Comparison of ENCODE assay signal across 9 cellular contexts in the genomic region with DNA sequence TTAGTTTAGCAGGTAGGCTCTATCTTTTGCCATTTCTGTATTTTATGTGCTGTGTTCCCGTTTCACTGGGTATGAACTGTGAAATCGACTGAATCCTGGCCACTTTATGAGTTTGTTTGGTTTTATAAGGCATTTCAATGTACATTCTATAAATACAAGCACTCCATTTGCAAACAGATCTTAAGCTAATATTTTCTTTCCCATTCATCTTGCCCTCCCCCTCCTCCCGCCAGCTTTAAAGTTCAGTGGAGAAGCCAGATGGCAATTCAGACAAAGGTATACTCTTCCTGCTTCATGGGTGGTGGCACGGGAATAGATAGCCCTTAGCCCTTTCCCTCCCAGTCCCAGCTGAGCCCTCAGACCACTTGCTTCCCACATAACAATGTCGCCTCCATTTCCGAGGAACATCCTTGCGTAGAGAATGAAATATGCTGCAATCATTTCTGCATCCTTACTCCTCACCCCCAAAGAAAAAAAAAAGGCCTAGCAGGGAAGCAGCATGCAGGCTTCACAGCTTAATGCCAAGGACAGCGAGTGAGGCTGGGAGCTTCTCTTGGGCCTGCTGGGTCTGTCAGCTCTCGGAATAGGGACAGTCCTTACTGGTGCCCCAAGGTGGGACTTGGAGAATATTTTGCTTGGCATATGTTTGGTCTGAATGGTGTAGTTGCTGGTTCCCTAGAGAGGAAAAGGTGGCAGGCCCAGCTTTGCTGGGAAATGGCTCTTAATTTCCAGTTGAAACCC. TPM values are rescaled to one million over a fixed set of nuclear protein-coding genes. Genes with fewer than 3 reads are reported as not detected.
DNase-seq lines count a peak whose midpoint lies in the region; ATAC-seq and TF ChIP-seq lines count a peak whose summit lies in the region.
"Had no signal": no experiment of that assay in that cellular context is flagged by ENCODE, and none has a peak within 500 bp of the region (broad histone marks: within the 10 kb centered on the region; RNA-seq: fewer than 3 reads in every experiment).

No MANE protein-coding gene starts in this region.

- no peak for TF ChIP-seq POLR2A in upper lobe of left lung (IDR thresholded peaks at IDR 0.05)

- CTCF ChIA-PET in activated naive CD4-positive, alpha-beta T cell treated with anti-CD3 and anti-CD28 coated beads for 36 hours (lab: Charles Lee), result interaction anchor here (1.5 to 1.6 kb wide), 2 partner anchors 13 to 108 kb away, joined by 3 to 4 read pairs; no protein-coding TSS in a partner anchor

- TF ChIP-seq CTCF in upper lobe of left lung (IDR thresholded peaks at IDR 0.05), result no peak
- no peak for TF ChIP-seq CTCF in BE2C (IDR thresholded peaks at IDR 0.05; ENCODE audit: low read depth, low read length)

- DNase-seq in activated naive CD4-positive, alpha-beta T cell treated with anti-CD3 and anti-CD28 coated beads for 36 hours, result no peak
- DNase-seq in NCI-H69 (lab: John Stamatoyannopoulos, UW), result peak; percentile 98
- DNase-seq in epithelial cell of prostate (ENCODE audit: low read depth, low spot score), result no peak
- DNase-seq in upper lobe of left lung, result no peak
- DNase-seq in GM19238 (ENCODE audit: insufficient read length, low spot score), result no peak
- no peak for DNase-seq in BE2C
- DNase-seq: Karpas-422 had no signal

- peaks cover 46% of the 10 kb centered on the region for H3K4me1 Mint-ChIP-seq in activated naive CD4-positive, alpha-beta T cell treated with anti-CD3 and anti-CD28 coated beads, Interleukin-2, amount 50 U/mL, for 24 hours
- H3K4me1 Mint-ChIP-seq in activated naive CD4-positive, alpha-beta T cell treated with anti-CD3 and anti-CD28 coated beads for 36 hours (ENCODE audit: low read depth), result peaks cover 43% of the 10 kb centered on the region

- peaks cover 14% of the 10 kb centered on the region for H3K36me3 Mint-ChIP-seq in activated naive CD4-positive, alpha-beta T cell treated with anti-CD3 and anti-CD28 coated beads, Interleukin-2, amount 50 U/mL, for 24 hours
- H3K36me3 Mint-ChIP-seq in activated naive CD4-positive, alpha-beta T cell treated with anti-CD3 and anti-CD28 coated beads for 36 hours (ENCODE audit: low read depth), result peaks cover 36% of the 10 kb centered on the region

- WGBS in upper lobe of left lung, 2 donors, result 66 to 69% methylated on average over 9 of the region's 9 CpGs

- no peaks in the 10 kb centered on the region for H3K9me3 Mint-ChIP-seq in activated naive CD4-positive, alpha-beta T cell treated with anti-CD3 and anti-CD28 coated beads, Interleukin-2, amount 50 U/mL, for 24 hours
- H3K9me3 Mint-ChIP-seq in activated naive CD4-positive, alpha-beta T cell treated with anti-CD3 and anti-CD28 coated beads for 36 hours, result no peaks in the 10 kb centered on the region

- H3K27me3 ChIP-seq in upper lobe of left lung (no peaks in the 10 kb centered on the region), BE2C (no peaks in the 10 kb centered on the region)

- peaks cover 6 to 42% (median 12%) of the 10 kb centered on the region in 4 donors for H3K36me3 ChIP-seq in upper lobe of left lung
- H3K36me3 ChIP-seq in BE2C, result peaks cover 6% of the 10 kb centered on the region

- no peaks in the 10 kb centered on the region for H3K9me3 ChIP-seq in upper lobe of left lung
- H3K9me3 ChIP-seq in BE2C, result no peaks in the 10 kb centered on the region

- peak overlapping the region; percentile 97 for H3K27ac ChIP-seq in epithelial cell of prostate
- H3K27ac ChIP-seq in upper lobe of left lung, result peak overlapping the region; percentile 73 to 87 (median 84)

- H3K4me1 ChIP-seq in upper lobe of left lung (peaks cover 77 to 96% (median 81%) of the 10 kb centered on the region in 4 donors), BE2C (peaks cover 19% of the 10 kb centered on the region)

- no peaks in the 10 kb centered on the region for H3K27me3 Mint-ChIP-seq in activated naive CD4-positive, alpha-beta T cell treated with anti-CD3 and anti-CD28 coated beads, Interleukin-2, amount 50 U/mL, for 24 hours
- H3K27me3 Mint-ChIP-seq in activated naive CD4-positive, alpha-beta T cell treated with anti-CD3 and anti-CD28 coated beads for 36 hours (ENCODE audit: low read depth), result no peaks in the 10 kb centered on the region

- no peak for ATAC-seq in upper lobe of left lung (ENCODE audit: low FRiP score in 2 of 2)
- ATAC-seq in HG03439 (IDR thresholded peaks at IDR 0.05; ENCODE audit: unreplicated experiment), result no peak

- H3K4me3 ChIP-seq in upper lobe of left lung, result no peak overlapping the region
- no peak overlapping the region for H3K4me3 ChIP-seq in BE2C (ENCODE audit: low read depth, low read length)

- TF ChIP-seq EP300 in upper lobe of left lung (IDR thresholded peaks at IDR 0.05), result no peak

- intact Hi-C loops in activated naive CD4-positive, alpha-beta T cell treated with anti-CD3 and anti-CD28 coated beads for 36 hours (cut with micrococcal nuclease), result no loop called here

- no peak overlapping the region for H3K4me3 Mint-ChIP-seq in activated naive CD4-positive, alpha-beta T cell treated with anti-CD3 and anti-CD28 coated beads, Interleukin-2, amount 50 U/mL, for 24 hours
- no peak overlapping the region for H3K4me3 Mint-ChIP-seq in activated naive CD4-positive, alpha-beta T cell treated with anti-CD3 and anti-CD28 coated beads for 36 hours

- H3K27ac Mint-ChIP-seq in activated naive CD4-positive, alpha-beta T cell treated with anti-CD3 and anti-CD28 coated beads, Interleukin-2, amount 50 U/mL, for 24 hours, result peak overlapping the region; percentile 72
- no peak overlapping the region for H3K27ac Mint-ChIP-seq in activated naive CD4-positive, alpha-beta T cell treated with anti-CD3 and anti-CD28 coated beads for 36 hours

RNA-seq across cellular contexts. Expression of gene SRSF5, which starts 52.8 kb away (rescaled TPM):
- 100 to 1,000 TPM; 296 to 297 TPM for total RNA-seq in activated naive CD4-positive, alpha-beta T cell treated with anti-CD3 and anti-CD28 coated beads for 36 hours
- total RNA-seq in upper lobe of left lung, result 1,000 to 10,000 TPM in 1 of 6 donors, 100 to 1,000 TPM in 5; 238 to 1,033 (median 288) TPM
- polyA plus RNA-seq in BE2C (2012; ENCODE audit: insufficient read depth, insufficient read length, low read depth), result 340 TPM
